Comparison of ENCODE assay signal across 1 cellular context in the genomic region with DNA sequence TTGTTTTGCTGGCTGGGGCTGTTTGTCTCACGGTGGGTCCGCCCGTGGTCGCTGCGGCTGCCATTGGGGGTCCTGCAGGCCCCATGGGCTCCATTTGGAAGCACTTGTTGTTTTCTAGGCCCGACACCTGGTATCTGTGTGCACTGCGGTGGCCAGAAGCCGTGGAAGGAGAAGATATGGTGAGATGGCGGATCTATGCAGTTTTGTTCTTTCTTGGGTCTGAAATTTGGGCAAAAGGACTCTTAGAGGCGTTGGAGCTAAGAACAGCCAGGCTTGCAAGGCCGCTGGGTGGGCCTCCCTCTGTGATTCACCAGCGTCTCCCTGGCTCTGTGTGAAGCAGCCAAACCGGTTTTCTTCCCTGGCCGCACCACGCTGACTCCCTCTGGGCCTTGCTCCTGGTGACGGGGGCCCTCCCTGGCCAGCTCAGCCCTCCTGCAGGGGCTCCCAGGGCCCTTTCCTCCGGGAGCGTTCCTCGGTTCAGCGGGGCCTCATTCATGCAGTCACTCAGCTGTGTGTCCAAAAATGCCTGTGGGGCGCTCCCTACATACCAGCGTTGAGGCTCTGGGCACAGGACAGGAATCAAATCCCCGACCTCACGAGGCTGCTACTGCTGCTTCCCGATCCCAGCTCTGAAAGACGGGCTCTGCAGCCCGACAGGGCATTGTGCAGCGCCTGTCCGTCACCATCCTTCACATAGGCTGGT.
A peak's percentile ranks its signal among the peaks of the same experiment; 100 is the strongest.
TF ChIP-seq lines count a peak whose summit lies in the region.

No MANE protein-coding gene starts in this region.

TF ChIP-seq in H1, 55 proteins besides CTCF, POLR2A, EP300 and RAD21:
- peak; percentile 38 for TF ChIP-seq ASH2L (IDR thresholded peaks at IDR 0.05; ENCODE audit: low read length)
- no peak for TF ChIP-seq EZH2 (IDR thresholded peaks at IDR 0.05; ENCODE audit: low read depth, low read length, severe bottlenecking)
- no peak for TF ChIP-seq ZNF274 (IDR thresholded peaks at IDR 0.05; ENCODE audit: borderline replicate concordance, extremely low read depth, low read length)
- TF ChIP-seq POU5F1 (IDR thresholded peaks at IDR 0.05; ENCODE audit: low read depth, low read length): no peak
